Comparison of ENCODE assay signal across 17 cellular contexts in genomic region chr6:36826520-36827227, GRCh38. TPM values are rescaled to one million over a fixed set of nuclear protein-coding genes. Genes with fewer than 3 reads are reported as not detected.
A peak's percentile ranks its signal among the peaks of the same experiment; 100 is the strongest.
DNase-seq lines count a peak whose midpoint lies in the region; ATAC-seq and TF ChIP-seq lines count a peak whose summit lies in the region.
"Had no signal": no experiment of that assay in that cellular context is flagged by ENCODE, and none has a peak within 500 bp of the region (broad histone marks: within the 10 kb centered on the region; RNA-seq: fewer than 3 reads in every experiment).

No MANE protein-coding gene starts in this region.

- H3K27ac ChIP-seq in SK-N-SH (ENCODE audit: low read depth in 2 of 2, low read length in 1 of 2) = 0 out of 4 replicates have a peak overlapping the region, but pooled peaks of 1 of the 2 experiments have one; percentile 52
- H3K27ac ChIP-seq in adrenal gland = peak overlapping the region in 3 of 5 donors; percentile 6 to 79 (median 68)
- peak overlapping the region in 2 of 3 donors; percentile 18 to 67 for H3K27ac ChIP-seq in right lobe of liver
- H3K27ac ChIP-seq in suprapubic skin = peak overlapping the region; percentile 57

- TF ChIP-seq POLR2A in adrenal gland (IDR thresholded peaks at IDR 0.05) = no peak
- no peak for TF ChIP-seq POLR2A in right lobe of liver (IDR thresholded peaks at IDR 0.05)
- TF ChIP-seq POLR2A in suprapubic skin (IDR thresholded peaks at IDR 0.05) = no peak

- H4K20me1 ChIP-seq in SK-N-SH (ENCODE audit: insufficient read depth) = no peaks in the 10 kb centered on the region

- no peaks in the 10 kb centered on the region for H3K27me3 ChIP-seq in SK-N-SH (ENCODE audit: insufficient read depth)
- no peaks in the 10 kb centered on the region for H3K27me3 ChIP-seq in adrenal gland
- no peaks in the 10 kb centered on the region for H3K27me3 ChIP-seq in right lobe of liver
- no peaks in the 10 kb centered on the region for H3K27me3 ChIP-seq in suprapubic skin
- H3K27me3 ChIP-seq: testis had no signal

- peaks cover 5% of the 10 kb centered on the region for H3F3A ChIP-seq in SK-N-SH (replicated peaks; ENCODE audit: insufficient read depth)

- peaks cover 10% of the 10 kb centered on the region in 2 experiments; a peak in 2 of 4 replicates for H3K4me1 ChIP-seq in SK-N-SH (ENCODE audit: control insufficient read depth in 1 of 2, insufficient read depth in 2 of 2, low read depth in 1 of 2, low read length in 1 of 2)
- peaks cover 6 to 20% of the 10 kb centered on the region in 2 donors for H3K4me1 ChIP-seq in adrenal gland (replicated peaks in 1 of 2)
- peaks cover 0 to 9% (median 0%) of the 10 kb centered on the region in 4 donors for H3K4me1 ChIP-seq in right lobe of liver
- H3K4me1 ChIP-seq in suprapubic skin = peaks cover 45% of the 10 kb centered on the region

- POLR2A ChIA-PET in SK-N-SH (lab: Yijun Ruan, JAX) = no interaction called here

- no peak for TF ChIP-seq RAD21 in SK-N-SH (IDR thresholded peaks at IDR 0.05; ENCODE audit: low read length)

- no peak overlapping the region for H3K9ac ChIP-seq in SK-N-SH

- TF ChIP-seq EP300 in SK-N-SH (IDR thresholded peaks at IDR 0.05; ENCODE audit: borderline replicate concordance in 1 of 2, low read depth in 1 of 2, low read length in 1 of 2) = no peak
- no peak for TF ChIP-seq EP300 in suprapubic skin (IDR thresholded peaks at IDR 0.05)

- intact Hi-C loops in adrenal gland (cut with DNase I) = no loop called here
- intact Hi-C loops in right lobe of liver (cut with DNase I) = no loop called here

- DNase-seq in SK-N-SH (no peak), adrenal gland (no peak), right lobe of liver (no peak), suprapubic skin (ENCODE audit: low spot score in 2 of 2) (no peak), HT-29 (ENCODE audit: low spot score) (no peak), ACHN (no peak)
- DNase-seq: activated B cell treated with CpG ODN at 0.5 μM for 24 hours; activated gamma-delta T cell; CD8-positive, alpha-beta memory T cell; cortex of kidney; left colon; NCI-H2081 treated with DMSO at 0.1 percent for 48 hours; testis had no signal

- CTCF ChIA-PET in SK-N-SH (lab: Yijun Ruan, JAX) = interaction anchor here (0.9 kb wide), 1 partner anchor 24 kb away, joined by 4 read pairs; no protein-coding TSS in a partner anchor

- H3K36me3 ChIP-seq in SK-N-SH (replicated peaks in 1 of 2; ENCODE audit: control insufficient read depth in 1 of 2, insufficient read depth in 2 of 2, low read length in 1 of 2) = no peaks in the 10 kb centered on the region
- no peaks in the 10 kb centered on the region for H3K36me3 ChIP-seq in adrenal gland (replicated peaks in 1 of 2)
- H3K36me3 ChIP-seq in right lobe of liver = no peaks in the 10 kb centered on the region
- H3K36me3 ChIP-seq in suprapubic skin = no peaks in the 10 kb centered on the region

- H3K4me2 ChIP-seq in SK-N-SH = 0 out of 2 replicates have a peak overlapping the region, but pooled peaks have one; percentile 41

- no peak for TF ChIP-seq CTCF in SK-N-SH (IDR thresholded peaks at IDR 0.05)
- TF ChIP-seq CTCF in adrenal gland (IDR thresholded peaks at IDR 0.05) = no peak
- TF ChIP-seq CTCF in right lobe of liver (IDR thresholded peaks at IDR 0.05) = no peak
- TF ChIP-seq CTCF in suprapubic skin (IDR thresholded peaks at IDR 0.05) = no peak

- H3K9me3 ChIP-seq in SK-N-SH (no peaks in the 10 kb centered on the region), adrenal gland (replicated peaks in 1 of 3) (no peaks in the 10 kb centered on the region), right lobe of liver (no peaks in the 10 kb centered on the region), suprapubic skin (no peaks in the 10 kb centered on the region)
- H3K9me3 ChIP-seq: testis had no signal

- no peaks in the 10 kb centered on the region for H3K79me2 ChIP-seq in SK-N-SH (ENCODE audit: insufficient read depth)

- ATAC-seq in SK-N-SH treated with all-trans-retinoic acid at 6 μM for 48 hours = no peak
- ATAC-seq in right lobe of liver = no peak
- no peak for ATAC-seq in HG02973 (IDR thresholded peaks at IDR 0.05; ENCODE audit: unreplicated experiment)
- ATAC-seq: left colon had no signal

- no peaks in the 10 kb centered on the region for H3K9me2 ChIP-seq in SK-N-SH

- H3K4me3 ChIP-seq in SK-N-SH (ENCODE audit: low read depth in 2 of 2, low read length in 1 of 2) (no peak overlapping the region), adrenal gland (no peak overlapping the region), right lobe of liver (no peak overlapping the region), suprapubic skin (no peak overlapping the region)
- H3K4me3 ChIP-seq: testis had no signal

- in situ Hi-C loops in ACHN (cut with HindIII; ENCODE audit: low pct_ligation_motif_present, low pct_unique_long_range_greater_than_20kb, low sequenced_read_pairs) = no loop called here

- WGBS in SK-N-SH (ENCODE audit: low lambda C conversion rate) = 86% methylated on average over 13 of the region's 19 CpGs
- WGBS in adrenal gland, 4 donors = 81 to 88% (median 87%) methylated on average over 16 to 19 of the region's 19 CpGs
- 87% methylated on average over 11 of the region's 19 CpGs for WGBS in right lobe of liver (ENCODE audit: insufficient coverage, low coverage, low lambda C conversion rate, missing lambda C conversion rate)
- 86% methylated on average over 17 of the region's 19 CpGs for WGBS in suprapubic skin

- H2AFZ ChIP-seq in SK-N-SH (ENCODE audit: low read depth) = no peak overlapping the region

TF ChIP-seq in SK-N-SH, 30 proteins besides CTCF, POLR2A, EP300 and RAD21 (continues in another document):
- TF ChIP-seq GABPA (IDR thresholded peaks at IDR 0.05; ENCODE audit: low read depth) = no peak
- TF ChIP-seq YY1 (IDR thresholded peaks at IDR 0.05; ENCODE audit: low read depth) = no peak
- TF ChIP-seq IRF3 (IDR thresholded peaks at IDR 0.05; ENCODE audit: low read depth, low read length) = no peak
- TF ChIP-seq RFX5 (IDR thresholded peaks at IDR 0.05; ENCODE audit: low read length) = no peak
- TF ChIP-seq MXI1 (IDR thresholded peaks at IDR 0.05; ENCODE audit: low read depth, low read length) = no peak

TF ChIP-seq in SK-N-SH treated with all-trans-retinoic acid at 6 μM for 48 hours, 23 proteins besides CTCF, POLR2A, EP300 and RAD21:
- TF ChIP-seq CREB5 (CRISPR knock-in tag; IDR thresholded peaks at IDR 0.05; ENCODE audit: low read depth) = no peak

RNA-seq across cellular contexts. Expression of gene CPNE5, which starts 12.6 kb away (rescaled TPM):
- 0.30 and 0.47 TPM in 2 replicates for polyA plus RNA-seq in SK-N-SH (2012; rRNA removed)
- polyA plus RNA-seq in SK-N-SH (2012; cell fraction: cytosol; rRNA removed) = 0.21 and 0.25 TPM in 2 replicates
- 0.47 and 0.54 TPM in 2 replicates for polyA plus RNA-seq in SK-N-SH (2012; cell fraction: nucleus; rRNA removed)
- 1 to 10 TPM in 4 of 8 donors, under 1 TPM in 3, not detected in 1; 0.26 to 3.5 (median 1.3) TPM for total RNA-seq in adrenal gland
- polyA plus RNA-seq in adrenal gland = 1 to 10 TPM in 2 of 3 donors, under 1 TPM in 1; 0.71 to 2.2 (median 1.1) TPM
- total RNA-seq in right lobe of liver = under 1 TPM; 0.12 to 0.84 (median 0.23) TPM
- total RNA-seq in suprapubic skin = 1 to 10 TPM in 2 of 4 donors, under 1 TPM in 2; 0.48 to 1.2 (median 0.90) TPM
- total RNA-seq in HT-29 (2014; rRNA removed; shearing (Covaris generic)) = 0.10 TPM in 1 of 2 replicates, not detected in the other
- total RNA-seq: A172, H4 had no signal

RNA-seq across cellular contexts. Expression of gene PPIL1, which starts 47.9 kb away (rescaled TPM):
- polyA plus RNA-seq in SK-N-SH (2012; rRNA removed) (36.6 and 48.4 TPM in 2 replicates), adrenal gland (100 to 1,000 TPM in 1 of 3 donors, 10 to 100 TPM in 1, 1 to 10 TPM in 1; 8.2 to 134 (median 30.5) TPM)
- 49.9 and 53.0 TPM in 2 replicates for polyA plus RNA-seq in SK-N-SH (2012; cell fraction: cytosol; rRNA removed)
- polyA plus RNA-seq in SK-N-SH (2012; cell fraction: nucleus; rRNA removed) = 6.9 and 13.6 TPM in 2 replicates
- total RNA-seq in adrenal gland (100 to 1,000 TPM in 2 of 8 donors, 10 to 100 TPM in 6; 36.4 to 138 (median 61.4) TPM), right lobe of liver (10 to 100 TPM; 11.2 to 29.2 (median 16.5) TPM), suprapubic skin (10 to 100 TPM in 1 of 4 donors, 1 to 10 TPM in 3; 4.1 to 16.6 (median 7.7) TPM)
- 23.3 and 24.4 TPM in 2 replicates for total RNA-seq in HT-29 (2014; rRNA removed; shearing (Covaris generic))

RNA-seq across cellular contexts. Expression of gene C6orf89, which starts 59.1 kb away (rescaled TPM):
- 20.4 and 29.8 TPM in 2 replicates for polyA plus RNA-seq in SK-N-SH (2012; rRNA removed)
- polyA plus RNA-seq in SK-N-SH (2012; cell fraction: cytosol; rRNA removed) = 21.5 and 24.8 TPM in 2 replicates
- 17.0 and 23.2 TPM in 2 replicates for polyA plus RNA-seq in SK-N-SH (2012; cell fraction: nucleus; rRNA removed)
- 100 to 1,000 TPM in 1 of 8 donors, 10 to 100 TPM in 7; 62.7 to 107 (median 89.0) TPM for total RNA-seq in adrenal gland
- polyA plus RNA-seq in adrenal gland = 10 to 100 TPM; 17.5 to 67.3 (median 19.4) TPM
- 10 to 100 TPM; 29.0 to 37.0 (median 32.1) TPM for total RNA-seq in right lobe of liver
- total RNA-seq in suprapubic skin = 10 to 100 TPM; 29.8 to 42.1 (median 37.9) TPM
- total RNA-seq in HT-29 (2014; rRNA removed; shearing (Covaris generic)) = 16.9 and 19.1 TPM in 2 replicates
